12 cellular contexts compared by ENCODE assay signal in the genomic region with DNA sequence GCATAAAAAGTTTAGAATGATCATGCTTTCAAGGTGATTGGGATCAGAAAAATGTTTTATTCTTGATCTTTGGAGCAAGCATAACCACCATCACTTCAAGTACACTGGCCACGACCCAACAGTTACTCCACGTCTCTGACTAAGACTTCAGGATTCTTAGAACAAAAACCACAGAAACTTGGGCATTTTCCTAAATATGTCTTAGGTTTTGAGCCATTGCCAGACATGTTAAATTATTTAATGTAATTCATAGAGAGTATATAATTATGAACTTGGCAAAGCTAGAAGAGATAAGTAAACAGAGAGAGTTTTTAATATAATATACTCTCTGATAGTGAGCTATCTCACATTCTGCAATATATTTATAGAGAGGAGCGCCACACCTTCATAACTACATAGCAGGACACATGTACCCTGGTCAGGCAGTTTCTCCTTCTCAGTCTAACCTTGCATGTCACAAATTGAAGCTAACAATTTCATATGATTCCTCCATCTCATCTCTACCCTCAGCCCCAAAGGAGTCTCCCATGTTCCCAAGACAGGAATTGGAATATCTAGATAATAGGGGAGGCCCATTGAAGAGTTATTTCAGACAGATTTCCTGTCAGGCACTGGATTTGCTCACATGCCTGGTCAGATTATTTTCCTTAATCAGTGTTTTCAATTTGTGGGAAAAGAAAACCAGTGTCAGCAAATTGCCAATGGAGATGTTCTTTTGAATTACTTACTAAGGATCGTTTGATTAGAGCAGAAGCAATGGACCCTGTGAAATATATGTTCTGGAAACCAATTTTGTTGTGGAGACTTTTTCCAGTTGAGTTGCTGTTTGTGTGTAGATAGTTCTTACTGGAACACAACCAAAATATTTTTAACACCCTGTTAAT.
DNase-seq lines count a peak whose midpoint lies in the region; ATAC-seq and TF ChIP-seq lines count a peak whose summit lies in the region.
"Had no signal": no experiment of that assay in that cellular context is flagged by ENCODE, and none has a peak within 500 bp of the region (broad histone marks: within the 10 kb centered on the region; RNA-seq: fewer than 3 reads in every experiment).

No MANE protein-coding gene starts in this region.

- no peaks in the 10 kb centered on the region for H3K9me3 Mint-ChIP-seq in nephron
- H3K9me3 Mint-ChIP-seq: CD8-positive, alpha-beta T cell; naive B cell had no signal

- no peaks in the 10 kb centered on the region for H3K36me3 ChIP-seq in lower lobe of right lung
- H3K36me3 ChIP-seq: adrenal gland, Peyer's patch had no signal

- H3K4me3 Mint-ChIP-seq in nephron: no peak overlapping the region
- H3K4me3 Mint-ChIP-seq: CD8-positive, alpha-beta T cell; naive B cell had no signal

- intact Hi-C loops in lower lobe of right lung (cut with DNase I): no loop called here

- no peaks in the 10 kb centered on the region for H3K27me3 Mint-ChIP-seq in nephron (ENCODE audit: low read depth)
- H3K27me3 Mint-ChIP-seq: naive B cell had no signal

- H3K27ac ChIP-seq in lower lobe of right lung: no peak overlapping the region
- H3K27ac ChIP-seq: adrenal gland, Peyer's patch had no signal

- no peaks in the 10 kb centered on the region for H3K27me3 ChIP-seq in lower lobe of right lung (ENCODE audit: low read depth)
- H3K27me3 ChIP-seq: adrenal gland, Peyer's patch had no signal

- no peaks in the 10 kb centered on the region for H3K4me1 ChIP-seq in lower lobe of right lung
- H3K4me1 ChIP-seq: adrenal gland, Peyer's patch had no signal

- ATAC-seq in GM18511 (IDR thresholded peaks at IDR 0.05; ENCODE audit: unreplicated experiment) (no peak), lower lobe of right lung (no peak)
- ATAC-seq: CD8-positive, alpha-beta T cell had no signal

- no peak for TF ChIP-seq CTCF in AG10803 (conservative IDR thresholded peaks at IDR 0.05; ENCODE audit: low read length)
- TF ChIP-seq CTCF in cardiac fibroblast (IDR thresholded peaks at IDR 0.05; ENCODE audit: low read depth, low read length): no peak
- TF ChIP-seq CTCF in nephron (IDR thresholded peaks at IDR 0.05; ENCODE audit: unreplicated experiment in 3 of 3): no peak
- no peak for TF ChIP-seq CTCF in GM10266 (IDR thresholded peaks at IDR 0.05; ENCODE audit: control insufficient read depth, insufficient read depth, low read depth, missing control alignments)
- TF ChIP-seq CTCF in lower lobe of right lung (IDR thresholded peaks at IDR 0.05): no peak

- H3K4me3 ChIP-seq in AG10803 (ENCODE audit: low read length) (no peak overlapping the region), cardiac fibroblast (replicated peaks in 1 of 2; ENCODE audit: low read depth in 2 of 2, low read length in 2 of 2) (no peak overlapping the region), lower lobe of right lung (no peak overlapping the region)
- H3K4me3 ChIP-seq: adrenal gland, Peyer's patch had no signal

- DNase-seq in AG10803 (ENCODE audit: low read depth) (peak; percentile 93), LoVo (ENCODE audit: low spot score) (peak; percentile 22), cardiac fibroblast (ENCODE audit: low read depth in 2 of 2) (peak; percentile 90 to 94), nucleus accumbens (lab: John Stamatoyannopoulos, UW) (no peak), GM10266 (ENCODE audit: extremely low spot score) (no peak), lower lobe of right lung (no peak)
- DNase-seq: CD8-positive, alpha-beta T cell; naive B cell had no signal

- no peaks in the 10 kb centered on the region for H3K9me3 ChIP-seq in lower lobe of right lung
- H3K9me3 ChIP-seq: adrenal gland, Peyer's patch had no signal

- peaks cover 38% of the 10 kb centered on the region for H3K4me1 Mint-ChIP-seq in nephron
- H3K4me1 Mint-ChIP-seq: naive B cell had no signal

- no peaks in the 10 kb centered on the region for H3K36me3 Mint-ChIP-seq in nephron (ENCODE audit: low read depth)
- H3K36me3 Mint-ChIP-seq: CD8-positive, alpha-beta T cell; naive B cell had no signal

- peak overlapping the region in 2 of 3 experiments; percentile 61 to 89 for H3K27ac Mint-ChIP-seq in nephron
- H3K27ac Mint-ChIP-seq: CD8-positive, alpha-beta T cell; naive B cell had no signal

Comparison
In these comparisons a context has a peak if more than half of its experiments do, and no peak if none do; other contexts are left out.
1. DNase-seq: peak in AG10803 (single experiment), LoVo (single experiment) and cardiac fibroblast (2 of 2); none in nucleus accumbens (0 of 56), GM10266 (single experiment) and lower lobe of right lung (single experiment).